ENCODE assay signal across 15 cellular contexts in the genomic region with DNA sequence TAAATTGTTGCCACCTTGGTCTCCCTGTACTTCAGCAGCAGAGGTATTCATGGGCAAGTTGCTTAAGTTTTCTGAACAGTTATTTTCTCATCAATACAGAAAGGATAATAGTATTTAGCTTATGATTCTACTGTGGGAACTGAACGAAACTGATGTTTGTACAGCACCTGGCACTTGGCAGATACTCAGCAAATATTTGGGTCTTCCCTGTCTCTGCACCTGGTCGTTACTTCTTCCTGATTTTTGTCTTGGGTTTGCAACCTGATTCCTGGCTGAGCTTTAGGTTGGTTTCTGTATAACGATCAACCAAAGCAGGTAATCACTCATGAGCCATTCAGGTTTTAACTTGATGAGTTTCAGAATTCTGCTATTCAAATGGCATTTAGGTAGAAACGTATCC.
DNase-seq lines count a peak whose midpoint lies in the region; ATAC-seq and TF ChIP-seq lines count a peak whose summit lies in the region.
"Had no signal": no experiment of that assay in that cellular context is flagged by ENCODE, and none has a peak within 500 bp of the region (broad histone marks: within the 10 kb centered on the region; RNA-seq: fewer than 3 reads in every experiment).

No MANE protein-coding gene starts in this region.

- no peak overlapping the region for H3K4me3 ChIP-seq in mesodermal cell (ENCODE audit: extremely low read depth, insufficient read depth, low read length, poor library complexity, severe bottlenecking)
- no peak overlapping the region for H3K4me3 ChIP-seq in Peyer's patch
- H3K4me3 ChIP-seq: A549, vagina had no signal

- peak; percentile 11 for DNase-seq in NCI-H1105 treated with DMSO at 0.1 percent for 48 hours (lab: John Stamatoyannopoulos, UW)
- no peak for DNase-seq in NCI-H1105 (lab: John Stamatoyannopoulos, UW)
- no peak for DNase-seq in COLO668 (lab: John Stamatoyannopoulos, UW; ENCODE audit: unreplicated experiment)
- no peak for DNase-seq in HFFc6
- DNase-seq in Peyer's patch: no peak
- DNase-seq: activated CD4-positive, alpha-beta T cell treated with anti-CD3 and anti-CD28 coated beads, Interleukin-2, amount 10 ng/mL, durations not matched to agents 7 days and 5 days; foreskin fibroblast; NCI-H2227 treated with DMSO at 0.1 percent for 48 hours had no signal

- H3K27me3 ChIP-seq in Peyer's patch: no peaks in the 10 kb centered on the region
- H3K27me3 ChIP-seq: vagina had no signal

- peak overlapping the region; percentile 41 for H3K27ac ChIP-seq in mesodermal cell (ENCODE audit: low read depth, low read length, severe bottlenecking)
- no peak overlapping the region for H3K27ac ChIP-seq in Peyer's patch
- H3K27ac ChIP-seq: A549, vagina had no signal

- no peaks in the 10 kb centered on the region for H3K4me1 Mint-ChIP-seq in HFFc6 (ENCODE audit: low read depth)

- peaks cover 15% of the 10 kb centered on the region for H3K9me3 Mint-ChIP-seq in HFFc6

- H3K36me3 Mint-ChIP-seq in HFFc6 (ENCODE audit: low read depth): peaks cover 32% of the 10 kb centered on the region

- H3K36me3 ChIP-seq in mesodermal cell (ENCODE audit: control insufficient read depth, insufficient read depth, low read length) (no peaks in the 10 kb centered on the region), Peyer's patch (no peaks in the 10 kb centered on the region)
- H3K36me3 ChIP-seq: vagina had no signal

- no peaks in the 10 kb centered on the region for H3K27me3 Mint-ChIP-seq in HFFc6 (ENCODE audit: insufficient read depth)

- no peak overlapping the region for H3K27ac Mint-ChIP-seq in HFFc6
- H3K27ac Mint-ChIP-seq: activated CD4-positive, alpha-beta T cell treated with anti-CD3 and anti-CD28 coated beads, Interleukin-2, amount 10 ng/mL, durations not matched to agents 7 days and 5 days; activated T-helper 2 cell treated with anti-CD3 and anti-CD28 coated beads, Interferon-gamma antibody, Interleukin-2, Interleukin-4, amounts not matched to agents 10 μg/mL and 5 μg/mL and 100 μg/mL, durations not matched to agents 14 hours and 24 hours and 36 hours; T-helper 1 cell treated with Interleukin-12 subunit alpha and Interleukin-12 subunit beta and Interleukin-4 antibody, amounts not matched to agents 30 μg/mL and 1 μg/mL, for 36 hours had no signal

- TF ChIP-seq POLR2A in Peyer's patch (IDR thresholded peaks at IDR 0.05): no peak

- ATAC-seq in HG02610 (IDR thresholded peaks at IDR 0.05; ENCODE audit: unreplicated experiment) (peak; percentile 29), HG03469 (IDR thresholded peaks at IDR 0.05; ENCODE audit: unreplicated experiment) (peak; percentile 10)
- ATAC-seq: A549 had no signal

- H3K4me3 Mint-ChIP-seq in HFFc6: no peak overlapping the region
- H3K4me3 Mint-ChIP-seq: activated CD4-positive, alpha-beta T cell treated with anti-CD3 and anti-CD28 coated beads, Interleukin-2, amount 10 ng/mL, durations not matched to agents 7 days and 5 days; T-helper 1 cell treated with Interleukin-12 subunit alpha and Interleukin-12 subunit beta and Interleukin-4 antibody, amounts not matched to agents 30 μg/mL and 1 μg/mL, for 36 hours had no signal

- H3K9me3 ChIP-seq in mesodermal cell (ENCODE audit: control insufficient read depth, low read length) (peaks cover 12% of the 10 kb centered on the region), Peyer's patch (peaks cover 0 to 15% (median 2%) of the 10 kb centered on the region in 4 donors)
- H3K9me3 ChIP-seq: vagina had no signal

- TF ChIP-seq CTCF in HFFc6 (IDR thresholded peaks at IDR 0.05) (no peak), Peyer's patch (IDR thresholded peaks at IDR 0.05) (no peak)

- WGBS in mesodermal cell (ENCODE audit: insufficient coverage in 2 of 2), 2 experiments: 91 to 94% methylated on average over 3 of the region's 4 CpGs

- H3K4me1 ChIP-seq in mesodermal cell (ENCODE audit: control insufficient read depth, insufficient read depth, low read length, poor library complexity, severe bottlenecking) (no peaks in the 10 kb centered on the region), Peyer's patch (no peaks in the 10 kb centered on the region)
- H3K4me1 ChIP-seq: A549, vagina had no signal
